In genomic region chr12:47881041-47881440, GRCh38 we compare ENCODE assay signal across 20 cellular contexts.
A peak's percentile ranks its signal among the peaks of the same experiment; 100 is the strongest.
DNase-seq lines count a peak whose midpoint lies in the region; ATAC-seq lines count a peak whose summit lies in the region.
"Had no signal": no experiment of that assay in that cellular context is flagged by ENCODE, and none has a peak within 500 bp of the region (broad histone marks: within the 10 kb centered on the region; RNA-seq: fewer than 3 reads in every experiment).

No MANE protein-coding gene starts in this region.

- no peak for DNase-seq in T-helper 2 cell treated with Interferon-gamma antibody and Interleukin-4, amounts not matched to agents 5 μg/mL and 100 μg/mL, for 36 hours (ENCODE audit: low spot score)
- DNase-seq in T-helper 2 cell, result no peak
- no peak for DNase-seq in stimulated activated naive CD8-positive, alpha-beta T cell treated with anti-CD3 and anti-CD28 coated beads, Interleukin-15, Interleukin-2, amounts not matched to agents 100 U/mL and 50 U/mL, for 24 hours
- no peak for DNase-seq in epithelial cell of prostate (ENCODE audit: low read depth, low spot score)
- no peak for DNase-seq in stimulated activated effector memory CD8-positive, alpha-beta T cell treated with anti-CD3 and anti-CD28 coated beads, Interleukin-12 subunit alpha, Interleukin-12 subunit beta, amount 100 ng/mL, for 72 hours (ENCODE audit: low spot score in 2 of 2)
- DNase-seq: 8988T; CD4-positive, alpha-beta memory T cell; DMS153; GDM1; NCI-H1105; NCI-H2081; NCI-H446 treated with DMSO at 0.1 percent for 48 hours; NCI-H69; Peyer's patch had no signal

- peak overlapping the region; percentile 72 for H3K27ac ChIP-seq in epithelial cell of prostate

- peak overlapping the region; percentile 89 for H3K4me3 Mint-ChIP-seq in T-helper 2 cell treated with Interferon-gamma antibody and Interleukin-4, amounts not matched to agents 5 μg/mL and 100 μg/mL, for 36 hours
- peak overlapping the region; percentile 40 for H3K4me3 Mint-ChIP-seq in stimulated activated naive CD8-positive, alpha-beta T cell treated with anti-CD3 and anti-CD28 coated beads, Interleukin-15, Interleukin-2, amounts not matched to agents 100 ng/mL and 50 ng/mL, for 24 hours
- peak overlapping the region; percentile 69 for H3K4me3 Mint-ChIP-seq in stimulated activated effector memory CD8-positive, alpha-beta T cell treated with anti-CD3 and anti-CD28 coated beads, Interleukin-12 subunit alpha, Interleukin-12 subunit beta, amount 100 ng/mL, for 72 hours
- H3K4me3 Mint-ChIP-seq: B cell had no signal

- no peak for ATAC-seq in stimulated activated naive CD8-positive, alpha-beta T cell treated with anti-CD3 and anti-CD28 coated beads, Interleukin-15, Interleukin-2, amounts not matched to agents 100 U/mL and 50 U/mL, for 24 hours
- ATAC-seq in stimulated activated effector memory CD8-positive, alpha-beta T cell treated with anti-CD3 and anti-CD28 coated beads, Interleukin-12 subunit alpha, Interleukin-12 subunit beta, amount 100 ng/mL, for 72 hours, result no peak
- ATAC-seq in GM21619 (IDR thresholded peaks at IDR 0.05; ENCODE audit: unreplicated experiment), result no peak
- no peak for ATAC-seq in GM21381 (IDR thresholded peaks at IDR 0.05; ENCODE audit: unreplicated experiment)
- ATAC-seq: K562, Right ventricle myocardium inferior had no signal

- H3K27ac Mint-ChIP-seq in T-helper 2 cell treated with Interferon-gamma antibody and Interleukin-4, amounts not matched to agents 5 μg/mL and 100 μg/mL, for 36 hours, result peak overlapping the region; percentile 72
- H3K27ac Mint-ChIP-seq in stimulated activated naive CD8-positive, alpha-beta T cell treated with anti-CD3 and anti-CD28 coated beads, Interleukin-15, Interleukin-2, amounts not matched to agents 100 ng/mL and 50 ng/mL, for 24 hours, result peak overlapping the region; percentile 95
- no peak overlapping the region for H3K27ac Mint-ChIP-seq in stimulated activated effector memory CD8-positive, alpha-beta T cell treated with anti-CD3 and anti-CD28 coated beads, Interleukin-12 subunit alpha, Interleukin-12 subunit beta, amount 100 ng/mL, for 72 hours
- H3K27ac Mint-ChIP-seq: B cell; CD4-positive, alpha-beta memory T cell had no signal

- no peaks in the 10 kb centered on the region for H3K9me3 Mint-ChIP-seq in T-helper 2 cell treated with Interferon-gamma antibody and Interleukin-4, amounts not matched to agents 5 μg/mL and 100 μg/mL, for 36 hours
- H3K9me3 Mint-ChIP-seq in stimulated activated naive CD8-positive, alpha-beta T cell treated with anti-CD3 and anti-CD28 coated beads, Interleukin-15, Interleukin-2, amounts not matched to agents 100 ng/mL and 50 ng/mL, for 24 hours, result no peaks in the 10 kb centered on the region
- H3K9me3 Mint-ChIP-seq in stimulated activated effector memory CD8-positive, alpha-beta T cell treated with anti-CD3 and anti-CD28 coated beads, Interleukin-12 subunit alpha, Interleukin-12 subunit beta, amount 100 ng/mL, for 72 hours, result no peaks in the 10 kb centered on the region
- H3K9me3 Mint-ChIP-seq: CD4-positive, alpha-beta memory T cell had no signal

- H3K4me1 Mint-ChIP-seq in T-helper 2 cell treated with Interferon-gamma antibody and Interleukin-4, amounts not matched to agents 5 μg/mL and 100 μg/mL, for 36 hours (ENCODE audit: low read depth), result peaks cover 77% of the 10 kb centered on the region
- peaks cover 85% of the 10 kb centered on the region for H3K4me1 Mint-ChIP-seq in stimulated activated naive CD8-positive, alpha-beta T cell treated with anti-CD3 and anti-CD28 coated beads, Interleukin-15, Interleukin-2, amounts not matched to agents 100 ng/mL and 50 ng/mL, for 24 hours (ENCODE audit: low read depth)
- peaks cover 83% of the 10 kb centered on the region for H3K4me1 Mint-ChIP-seq in stimulated activated effector memory CD8-positive, alpha-beta T cell treated with anti-CD3 and anti-CD28 coated beads, Interleukin-12 subunit alpha, Interleukin-12 subunit beta, amount 100 ng/mL, for 72 hours

- H3K27me3 Mint-ChIP-seq in T-helper 2 cell treated with Interferon-gamma antibody and Interleukin-4, amounts not matched to agents 5 μg/mL and 100 μg/mL, for 36 hours (ENCODE audit: low read depth), result no peaks in the 10 kb centered on the region
- H3K27me3 Mint-ChIP-seq in stimulated activated naive CD8-positive, alpha-beta T cell treated with anti-CD3 and anti-CD28 coated beads, Interleukin-15, Interleukin-2, amounts not matched to agents 100 ng/mL and 50 ng/mL, for 24 hours, result no peaks in the 10 kb centered on the region
- H3K27me3 Mint-ChIP-seq: CD4-positive, alpha-beta memory T cell had no signal

- peaks cover 42% of the 10 kb centered on the region for H3K36me3 Mint-ChIP-seq in T-helper 2 cell treated with Interferon-gamma antibody and Interleukin-4, amounts not matched to agents 5 μg/mL and 100 μg/mL, for 36 hours (ENCODE audit: low read depth)
- peaks cover 68% of the 10 kb centered on the region for H3K36me3 Mint-ChIP-seq in stimulated activated naive CD8-positive, alpha-beta T cell treated with anti-CD3 and anti-CD28 coated beads, Interleukin-15, Interleukin-2, amounts not matched to agents 100 ng/mL and 50 ng/mL, for 24 hours (ENCODE audit: low read depth)
- peaks cover 99% of the 10 kb centered on the region for H3K36me3 Mint-ChIP-seq in stimulated activated effector memory CD8-positive, alpha-beta T cell treated with anti-CD3 and anti-CD28 coated beads, Interleukin-12 subunit alpha, Interleukin-12 subunit beta, amount 100 ng/mL, for 72 hours
- H3K36me3 Mint-ChIP-seq: CD4-positive, alpha-beta memory T cell had no signal
